ENCODE assay signal across 9 cellular contexts in the genomic region with DNA sequence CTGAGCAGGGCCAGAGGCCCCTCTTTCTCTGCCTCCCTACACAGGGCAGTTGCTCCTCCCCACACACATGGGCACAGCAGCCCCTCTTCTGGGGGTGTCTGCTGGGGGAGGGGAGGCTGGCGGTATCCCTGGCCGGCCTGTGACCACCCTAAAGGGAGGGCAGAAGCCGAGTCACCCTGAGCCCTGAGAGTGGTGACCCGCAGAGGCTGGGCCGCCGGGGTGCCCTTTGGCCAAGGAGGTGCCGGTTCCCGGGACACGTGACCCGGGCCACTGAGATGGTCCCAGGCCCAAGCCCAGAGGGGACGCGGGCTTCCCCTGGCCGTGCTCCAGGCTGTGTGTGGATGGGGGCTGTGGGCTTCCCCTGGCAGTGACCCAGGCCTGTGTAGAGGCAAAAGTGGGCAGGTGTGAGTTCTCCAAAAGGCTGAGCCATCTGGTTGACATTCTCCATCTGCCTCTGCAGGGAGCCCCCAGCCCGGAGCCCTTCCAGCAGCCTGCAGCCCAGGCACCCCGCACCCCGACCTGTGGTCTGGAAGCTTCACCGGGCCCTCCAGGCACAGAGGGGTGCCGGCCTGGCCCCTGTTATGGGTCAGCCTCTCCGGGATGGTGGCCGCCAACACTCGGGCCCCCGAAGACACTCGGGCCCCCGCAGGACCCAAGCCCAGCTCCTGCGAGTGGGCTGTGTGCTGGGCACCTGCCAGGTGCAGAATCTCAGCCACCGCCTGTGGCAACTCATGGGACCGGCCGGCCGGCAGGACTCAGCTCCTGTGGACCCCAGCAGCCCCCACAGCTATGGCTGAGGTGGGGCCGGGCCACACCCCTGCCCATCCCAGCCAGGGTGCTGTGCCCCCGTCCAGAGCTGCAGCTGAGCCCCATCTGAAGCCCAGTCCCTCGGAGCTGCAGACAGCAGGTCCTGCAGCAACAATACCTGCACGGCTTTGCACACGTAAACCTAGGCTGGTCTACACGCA. TPM values are rescaled to one million over a fixed set of nuclear protein-coding genes. Genes with fewer than 3 reads are reported as not detected.
DNase-seq lines count a peak whose midpoint lies in the region; ATAC-seq, FAIRE-seq and TF ChIP-seq lines count a peak whose summit lies in the region.
"Had no signal": no experiment of that assay in that cellular context is flagged by ENCODE, and none has a peak within 500 bp of the region (broad histone marks: within the 10 kb centered on the region; RNA-seq: fewer than 3 reads in every experiment).

No MANE protein-coding gene starts in this region.

- no peak overlapping the region for H3K27ac Mint-ChIP-seq in central memory CD8-positive, alpha-beta T cell (ENCODE audit: low read depth)
- no peak overlapping the region for H3K27ac Mint-ChIP-seq in naive B cell

- peaks cover 1% of the 10 kb centered on the region for H3K36me3 Mint-ChIP-seq in central memory CD8-positive, alpha-beta T cell (ENCODE audit: insufficient read depth)
- H3K36me3 Mint-ChIP-seq in naive B cell = no peaks in the 10 kb centered on the region

- no peak for TF ChIP-seq CTCF in LNCaP clone FGC (IDR thresholded peaks at IDR 0.05; ENCODE audit: control insufficient read depth, extremely low read depth, insufficient read depth)

- intact Hi-C loops in head of caudate nucleus (cut with DNase I) = no loop called here

- H3K9me3 Mint-ChIP-seq in central memory CD8-positive, alpha-beta T cell = no peaks in the 10 kb centered on the region
- H3K9me3 Mint-ChIP-seq in naive B cell = no peaks in the 10 kb centered on the region

- H3K4me3 ChIP-seq in BLaER1 = peak overlapping the region; percentile 74
- H3K4me3 ChIP-seq in LNCaP clone FGC (ENCODE audit: low read depth, low read length) = peak overlapping the region; percentile 86

- H3K4me3 Mint-ChIP-seq in central memory CD8-positive, alpha-beta T cell = peak overlapping the region; percentile 69
- H3K4me3 Mint-ChIP-seq in naive B cell = peak overlapping the region; percentile 38 to 88 (median 78)

- no peak for FAIRE-seq in frontal cortex (lab: Jason Lieb, UNC)
- FAIRE-seq: GM12892 had no signal

- peaks cover 40% of the 10 kb centered on the region for H3K27me3 ChIP-seq in BLaER1

- no peaks in the 10 kb centered on the region for H3K9me3 ChIP-seq in BLaER1

- peaks cover 14% of the 10 kb centered on the region for H3K27me3 Mint-ChIP-seq in central memory CD8-positive, alpha-beta T cell
- H3K27me3 Mint-ChIP-seq in naive B cell = peaks cover 0 to 32% (median 6%) of the 10 kb centered on the region in 3 donors

- peaks cover 25% of the 10 kb centered on the region; the same call in 1 of the 2 replicates for H4K20me1 ChIP-seq in BLaER1

- no peaks in the 10 kb centered on the region for H3K4me1 Mint-ChIP-seq in central memory CD8-positive, alpha-beta T cell
- H3K4me1 Mint-ChIP-seq in naive B cell = peaks cover 7 to 16% (median 15%) of the 10 kb centered on the region in 3 donors

- ATAC-seq in central memory CD8-positive, alpha-beta T cell (replicated peaks; ENCODE audit: extremely low read depth, poor library complexity, severe bottlenecking) = no peak
- no peak for ATAC-seq in naive B cell (ENCODE audit: low read depth in 2 of 2)

- H3K9ac ChIP-seq in BLaER1 = peak overlapping the region; percentile 81

- peaks cover 91% of the 10 kb centered on the region for H3K4me1 ChIP-seq in BLaER1

- H3K4me2 ChIP-seq in BLaER1 = peak overlapping the region; percentile 96

- no peaks in the 10 kb centered on the region for H3K36me3 ChIP-seq in BLaER1

- H3K27ac ChIP-seq in BLaER1 = peak overlapping the region; percentile 88

- DNase-seq in LNCaP clone FGC (ENCODE audit: low read depth) = no peak
- DNase-seq in central memory CD8-positive, alpha-beta T cell (ENCODE audit: low spot score in 2 of 2) = no peak
- DNase-seq in naive B cell = no peak
- DNase-seq in NCI-H345 (lab: John Stamatoyannopoulos, UW) = no peak
- DNase-seq in frontal cortex (ENCODE audit: low spot score in 2 of 2) = no peak
- no peak for DNase-seq in head of caudate nucleus
- DNase-seq in retina = no peak

RNA-seq across cellular contexts. Expression of gene ADM2, which starts 1.0 kb away (rescaled TPM):
- polyA plus RNA-seq in naive B cell (ENCODE audit: low read depth in 6 of 6) = under 1 TPM in 3 of 6 donors, not detected in 3; 0.08 to 0.86 (median 0.20) TPM
- total RNA-seq in frontal cortex = not detected

RNA-seq across cellular contexts. Expression of gene MIOX, which starts 4.3 kb away (rescaled TPM):
- not detected for polyA plus RNA-seq in naive B cell (ENCODE audit: low read depth in 6 of 6)
- total RNA-seq in frontal cortex = not detected

RNA-seq across cellular contexts. Expression of gene SBF1, which starts 7.6 kb away (rescaled TPM):
- polyA plus RNA-seq in naive B cell (ENCODE audit: low read depth in 6 of 6) = 10 to 100 TPM in 4 of 6 donors, 1 to 10 TPM in 2; 6.9 to 26.6 (median 11.4) TPM
- 89.3 TPM for total RNA-seq in frontal cortex

RNA-seq across cellular contexts. Expression of gene LMF2, which starts 25.1 kb away (rescaled TPM):
- 10 to 100 TPM in 3 of 6 donors, 1 to 10 TPM in 3; 6.4 to 20.9 (median 10.1) TPM for polyA plus RNA-seq in naive B cell (ENCODE audit: low read depth in 6 of 6)
- 11.8 TPM for total RNA-seq in frontal cortex

RNA-seq across cellular contexts. Expression of gene NCAPH2, which starts 25.6 kb away (rescaled TPM):
- 10 to 100 TPM; 33.9 to 43.3 (median 37.6) TPM for polyA plus RNA-seq in naive B cell (ENCODE audit: low read depth in 6 of 6)
- total RNA-seq in frontal cortex = 42.4 TPM
